8 cellular contexts compared by ENCODE assay signal in the genomic region with DNA sequence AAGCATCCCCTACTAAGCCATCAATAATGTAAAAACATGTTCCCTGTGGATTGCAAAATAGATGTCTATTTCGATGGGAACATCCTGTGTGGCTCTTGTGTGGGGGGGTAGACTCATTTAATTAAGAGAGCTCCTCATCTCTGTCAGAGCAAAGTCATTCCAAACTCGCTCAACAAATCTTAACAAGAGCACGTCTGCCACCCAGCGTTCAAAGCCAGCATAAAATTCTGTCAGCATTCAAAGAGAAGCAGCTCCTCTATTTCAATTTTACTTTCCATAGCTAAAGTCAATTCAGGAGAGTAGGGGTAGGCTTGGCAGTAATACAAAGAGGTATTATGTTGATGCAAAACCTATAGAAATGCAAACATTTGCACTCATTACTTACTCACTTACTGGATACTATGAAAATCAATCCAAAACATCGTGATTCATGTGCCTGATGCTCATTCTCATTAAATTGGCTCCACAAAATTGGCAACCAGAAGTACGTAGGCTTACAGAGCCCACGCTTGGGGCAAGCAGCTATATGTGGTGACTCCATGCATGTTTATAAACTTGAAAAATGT.
DNase-seq lines count a peak whose midpoint lies in the region; ATAC-seq and TF ChIP-seq lines count a peak whose summit lies in the region.

No MANE protein-coding gene starts in this region.

- DNase-seq in NCI-H2171 treated with DMSO at 0.1 percent for 48 hours (lab: John Stamatoyannopoulos, UW), result peak; percentile 7
- DNase-seq in NCI-H2171 (lab: John Stamatoyannopoulos, UW), result no peak
- peak; percentile 64 for DNase-seq in NCI-H748 (lab: John Stamatoyannopoulos, UW; ENCODE audit: unreplicated experiment)
- DNase-seq in activated T-cell treated with anti-CD3 and anti-CD28 coated beads, Interleukin-2, amount 50 U/mL, for 1 hour, result peak; percentile 20
- DNase-seq in pons (ENCODE audit: low spot score), result peak; percentile 79
- DNase-seq in NCI-H187 (lab: John Stamatoyannopoulos, UW), result no peak

- no peak for TF ChIP-seq POLR2A in gastroesophageal sphincter (IDR thresholded peaks at IDR 0.05)

- no peaks in the 10 kb centered on the region for H3K9me3 ChIP-seq in gastroesophageal sphincter

- no peak overlapping the region for H3K4me3 ChIP-seq in gastroesophageal sphincter

- 26 to 35% methylated on average over 6 to 7 of the region's 7 CpGs for WGBS in gastroesophageal sphincter (ENCODE audit: low coverage in 1 of 2), 2 donors

- TF ChIP-seq EP300 in gastroesophageal sphincter (IDR thresholded peaks at IDR 0.05), result no peak

- no peak overlapping the region for H3K27ac ChIP-seq in gastroesophageal sphincter

- H3K36me3 ChIP-seq in gastroesophageal sphincter, result no peaks in the 10 kb centered on the region

- no peaks in the 10 kb centered on the region for H3K4me1 ChIP-seq in gastroesophageal sphincter

- ATAC-seq in HG02759 (IDR thresholded peaks at IDR 0.05; ENCODE audit: unreplicated experiment) (peak; percentile 58), gastroesophageal sphincter (no peak)

- peaks cover 4% of the 10 kb centered on the region for H3K27me3 ChIP-seq in gastroesophageal sphincter

- TF ChIP-seq CTCF in gastroesophageal sphincter (IDR thresholded peaks at IDR 0.05), result peak; percentile 17 to 49 (median 23)

Comparison
In these comparisons a context has a peak if more than half of its experiments do, and no peak if none do; other contexts are left out.
1. DNase-seq: peak in NCI-H2171 treated with DMSO at 0.1 percent for 48 hours (single experiment), NCI-H748 (single experiment), activated T-cell treated with anti-CD3 and anti-CD28 coated beads, Interleukin-2, amount 50 U/mL, for 1 hour (single experiment) and pons (single experiment); none in NCI-H2171 (single experiment) and NCI-H187 (0 of 2).